Comparison of ENCODE assay signal across 8 cellular contexts in the genomic region with DNA sequence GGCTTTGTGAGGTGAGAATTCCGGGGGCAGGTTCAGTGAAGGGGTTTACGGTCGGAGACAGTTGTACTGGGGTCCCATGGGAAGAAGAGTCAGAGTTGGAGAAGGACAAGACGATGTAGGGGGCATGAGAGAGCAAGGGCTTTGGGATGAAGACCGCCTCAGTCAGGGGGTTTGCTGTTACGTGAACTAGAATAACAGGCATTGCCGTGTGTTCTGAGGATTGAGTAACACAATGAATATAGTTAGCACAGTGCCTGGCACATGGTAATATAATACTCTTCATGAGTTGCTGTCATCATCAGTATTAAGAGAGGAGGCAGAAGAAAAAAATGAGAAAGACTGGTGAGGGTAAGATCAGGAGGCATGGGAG. TPM values are rescaled to one million over a fixed set of nuclear protein-coding genes. Genes with fewer than 3 reads are reported as not detected.
A peak's percentile ranks its signal among the peaks of the same experiment; 100 is the strongest.
DNase-seq lines count a peak whose midpoint lies in the region; ATAC-seq and TF ChIP-seq lines count a peak whose summit lies in the region.

No MANE protein-coding gene starts in this region.

- peak overlapping the region; percentile 67 to 87 for H3K9ac ChIP-seq in liver (ENCODE audit: low read depth in 1 of 2, low read length in 2 of 2)

- H3K4me3 Mint-ChIP-seq in activated CD8-positive, alpha-beta memory T cell treated with anti-CD3 and anti-CD28 coated beads, Interleukin-2, amount 10 ng/mL, durations not matched to agents 7 days and 5 days, result peak overlapping the region; percentile 96

- H3K36me3 ChIP-seq in ascending aorta, result peaks cover 33 to 37% of the 10 kb centered on the region in 2 donors
- H3K36me3 ChIP-seq in liver (ENCODE audit: control insufficient read depth in 4 of 4, insufficient read depth in 3 of 4, low read depth in 1 of 4, low read length in 3 of 4), result peaks cover 4 to 31% (median 14%) of the 10 kb centered on the region in 4 donors
- peaks cover 28 to 38% (median 37%) of the 10 kb centered on the region in 3 donors for H3K36me3 ChIP-seq in tibial artery

- no peak for DNase-seq in activated CD8-positive, alpha-beta memory T cell treated with anti-CD3 and anti-CD28 coated beads, Interleukin-2, amount 10 ng/mL, durations not matched to agents 7 days and 5 days
- no peak for DNase-seq in activated CD8-positive, alpha-beta memory T cell treated with anti-CD3 and anti-CD28 coated beads, Interleukin-2, amount 50 U/mL, for 48 hours
- DNase-seq in ascending aorta (ENCODE audit: low spot score in 2 of 2) (no peak), tibial artery (no peak), 8988T (no peak)

- H3K27ac Mint-ChIP-seq in activated CD8-positive, alpha-beta memory T cell treated with anti-CD3 and anti-CD28 coated beads, Interleukin-2, amount 10 ng/mL, durations not matched to agents 7 days and 5 days, result peak overlapping the region; percentile 96

- peak overlapping the region; percentile 73 to 87 for H3K4me3 ChIP-seq in ascending aorta
- H3K4me3 ChIP-seq in liver (ENCODE audit: low read depth in 1 of 3, low read length in 3 of 3), result peak overlapping the region; percentile 94 to 100 (median 100)
- H3K4me3 ChIP-seq in tibial artery, result peak overlapping the region; percentile 90 to 91

- WGBS in liver, result 1% methylated on average over 7 of the region's 7 CpGs

- H3K27me3 ChIP-seq in ascending aorta (no peaks in the 10 kb centered on the region), liver (ENCODE audit: control insufficient read depth in 4 of 4, insufficient read depth in 4 of 4, low read length in 3 of 4) (no peaks in the 10 kb centered on the region), tibial artery (no peaks in the 10 kb centered on the region)

- peaks cover 47% of the 10 kb centered on the region for H3K4me1 Mint-ChIP-seq in activated CD8-positive, alpha-beta memory T cell treated with anti-CD3 and anti-CD28 coated beads, Interleukin-2, amount 10 ng/mL, durations not matched to agents 7 days and 5 days

- no peak for ATAC-seq in activated CD8-positive, alpha-beta memory T cell treated with anti-CD3 and anti-CD28 coated beads, Interleukin-2, amount 10 ng/mL, durations not matched to agents 7 days and 5 days
- ATAC-seq in GM19455 (IDR thresholded peaks at IDR 0.05; ENCODE audit: unreplicated experiment) (no peak), GM18907 (IDR thresholded peaks at IDR 0.05; ENCODE audit: unreplicated experiment) (no peak)

- H3K27ac ChIP-seq in ascending aorta (peak overlapping the region; percentile 86 to 91), liver (ENCODE audit: low read depth in 1 of 2, low read length in 2 of 2) (peak overlapping the region; percentile 97 to 98), tibial artery (peak overlapping the region; percentile 89 to 95)

- intact Hi-C loops in ascending aorta (cut with DNase I) (loop anchor here (1.0 to 10.0 kb wide), 7 partner anchors 20 to 420 kb away; partner anchors contain the start of genes ARMC5, FBRS, KAT8 and PRR14), tibial artery (cut with DNase I; ENCODE audit: low total_unique reads) (loop anchor here (2.0 to 10.0 kb wide), 3 partner anchors 40 to 370 kb away; partner anchors contain the start of genes HSD3B7 and ZNF843)

- H3K9me3 Mint-ChIP-seq in activated CD8-positive, alpha-beta memory T cell treated with anti-CD3 and anti-CD28 coated beads, Interleukin-2, amount 10 ng/mL, durations not matched to agents 7 days and 5 days (ENCODE audit: low read depth), result no peaks in the 10 kb centered on the region

- H3K36me3 Mint-ChIP-seq in activated CD8-positive, alpha-beta memory T cell treated with anti-CD3 and anti-CD28 coated beads, Interleukin-2, amount 10 ng/mL, durations not matched to agents 7 days and 5 days, result peaks cover 25% of the 10 kb centered on the region

- H3K27me3 Mint-ChIP-seq in activated CD8-positive, alpha-beta memory T cell treated with anti-CD3 and anti-CD28 coated beads, Interleukin-2, amount 10 ng/mL, durations not matched to agents 7 days and 5 days, result no peaks in the 10 kb centered on the region

- H3K9me3 ChIP-seq in ascending aorta (no peaks in the 10 kb centered on the region), liver (ENCODE audit: control insufficient read depth in 4 of 4, low read length in 3 of 4) (no peaks in the 10 kb centered on the region), tibial artery (no peaks in the 10 kb centered on the region)

- H3K4me1 ChIP-seq in ascending aorta (peaks cover 0 to 20% of the 10 kb centered on the region in 2 donors), liver (ENCODE audit: control insufficient read depth in 4 of 4, insufficient read depth in 4 of 4, low read length in 3 of 4) (peaks cover 0 to 26% (median 19%) of the 10 kb centered on the region in 4 donors), tibial artery (peaks cover 0 to 32% (median 23%) of the 10 kb centered on the region in 4 donors)

- CTCF ChIA-PET in activated CD8-positive, alpha-beta memory T cell treated with anti-CD3 and anti-CD28 coated beads, Interleukin-2, amount 10 ng/mL, durations not matched to agents 7 days and 5 days (lab: Charles Lee), result interaction anchor here (1.0 to 2.4 kb wide), 7 partner anchors 11 to 308 kb away, joined by 3 to 27 read pairs (median 7); partner anchors contain the start of genes HSD3B7, KAT8 and VKORC1

- TF ChIP-seq CTCF in ascending aorta (IDR thresholded peaks at IDR 0.05) (no peak), liver (IDR thresholded peaks at IDR 0.05; ENCODE audit: low read depth, low read length, missing input control) (no peak), tibial artery (IDR thresholded peaks at IDR 0.05) (no peak)

- no peak for TF ChIP-seq RAD21 in liver (IDR thresholded peaks at IDR 0.05)

TF ChIP-seq in liver, 16 proteins besides CTCF, POLR2A, EP300 and RAD21 (continues in another document):
- TF ChIP-seq GABPA (IDR thresholded peaks at IDR 0.05 in 1 of 2, conservative IDR thresholded peaks at IDR 0.05 in 1 of 2) (no peak), EGR1 (IDR thresholded peaks at IDR 0.05; ENCODE audit: low read depth in 2 of 2) (no peak), RXRA (IDR thresholded peaks at IDR 0.05) (no peak), YY1 (IDR thresholded peaks at IDR 0.05) (no peak), JUND (IDR thresholded peaks at IDR 0.05) (no peak), FOXA2 (IDR thresholded peaks at IDR 0.05) (no peak), FOXA1 (IDR thresholded peaks at IDR 0.05) (no peak), TAF1 (conservative IDR thresholded peaks at IDR 0.05) (no peak), NR2F2 (IDR thresholded peaks at IDR 0.05) (no peak), HNF4A (conservative IDR thresholded peaks at IDR 0.05) (no peak), SP1 (IDR thresholded peaks at IDR 0.05) (no peak)
- TF ChIP-seq, protein P1, sequence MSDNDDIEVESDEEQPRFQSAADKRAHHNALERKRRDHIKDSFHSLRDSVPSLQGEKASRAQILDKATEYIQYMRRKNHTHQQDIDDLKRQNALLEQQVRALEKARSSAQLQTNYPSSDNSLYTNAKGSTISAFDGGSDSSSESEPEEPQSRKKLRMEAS (IDR thresholded peaks at IDR 0.05), result no peak
- TF ChIP-seq, protein P2, sequence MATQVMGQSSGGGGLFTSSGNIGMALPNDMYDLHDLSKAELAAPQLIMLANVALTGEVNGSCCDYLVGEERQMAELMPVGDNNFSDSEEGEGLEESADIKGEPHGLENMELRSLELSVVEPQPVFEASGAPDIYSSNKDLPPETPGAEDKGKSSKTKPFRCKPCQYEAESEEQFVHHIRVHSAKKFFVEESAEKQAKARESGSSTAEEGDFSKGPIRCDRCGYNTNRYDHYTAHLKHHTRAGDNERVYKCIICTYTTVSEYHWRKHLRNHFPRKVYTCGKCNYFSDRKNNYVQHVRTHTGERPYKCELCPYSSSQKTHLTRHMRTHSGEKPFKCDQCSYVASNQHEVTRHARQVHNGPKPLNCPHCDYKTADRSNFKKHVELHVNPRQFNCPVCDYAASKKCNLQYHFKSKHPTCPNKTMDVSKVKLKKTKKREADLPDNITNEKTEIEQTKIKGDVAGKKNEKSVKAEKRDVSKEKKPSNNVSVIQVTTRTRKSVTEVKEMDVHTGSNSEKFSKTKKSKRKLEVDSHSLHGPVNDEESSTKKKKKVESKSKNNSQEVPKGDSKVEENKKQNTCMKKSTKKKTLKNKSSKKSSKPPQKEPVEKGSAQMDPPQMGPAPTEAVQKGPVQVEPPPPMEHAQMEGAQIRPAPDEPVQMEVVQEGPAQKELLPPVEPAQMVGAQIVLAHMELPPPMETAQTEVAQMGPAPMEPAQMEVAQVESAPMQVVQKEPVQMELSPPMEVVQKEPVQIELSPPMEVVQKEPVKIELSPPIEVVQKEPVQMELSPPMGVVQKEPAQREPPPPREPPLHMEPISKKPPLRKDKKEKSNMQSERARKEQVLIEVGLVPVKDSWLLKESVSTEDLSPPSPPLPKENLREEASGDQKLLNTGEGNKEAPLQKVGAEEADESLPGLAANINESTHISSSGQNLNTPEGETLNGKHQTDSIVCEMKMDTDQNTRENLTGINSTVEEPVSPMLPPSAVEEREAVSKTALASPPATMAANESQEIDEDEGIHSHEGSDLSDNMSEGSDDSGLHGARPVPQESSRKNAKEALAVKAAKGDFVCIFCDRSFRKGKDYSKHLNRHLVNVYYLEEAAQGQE (IDR thresholded peaks at IDR 0.05), result no peak

RNA-seq across cellular contexts. Expression of gene ZNF646, which starts 0.6 kb away (rescaled TPM):
- total RNA-seq in activated CD8-positive, alpha-beta memory T cell treated with anti-CD3 and anti-CD28 coated beads, Interleukin-2, amount 10 ng/mL, durations not matched to agents 7 days and 5 days, result 10 to 100 TPM; 31.8 to 37.7 TPM
- 11.6 TPM for total RNA-seq in ascending aorta
- total RNA-seq in liver, result 1 to 10 TPM; 5.4 to 9.6 TPM
- 1 to 10 TPM in 1 of 2 donors, under 1 TPM in 1; 0.89 to 2.7 TPM for polyA plus RNA-seq in liver

RNA-seq across cellular contexts. Expression of gene ZNF668, which starts 0.8 kb away (rescaled TPM):
- total RNA-seq in activated CD8-positive, alpha-beta memory T cell treated with anti-CD3 and anti-CD28 coated beads, Interleukin-2, amount 10 ng/mL, durations not matched to agents 7 days and 5 days, result 10 to 100 TPM; 18.0 to 20.5 TPM
- total RNA-seq in ascending aorta, result 12.2 TPM
- total RNA-seq in liver, result 1 to 10 TPM; 4.4 to 4.8 TPM
- 1 to 10 TPM in 1 of 2 donors, under 1 TPM in 1; 0.92 to 3.3 TPM for polyA plus RNA-seq in liver

RNA-seq across cellular contexts. Expression of gene PRSS53, which starts 13.9 kb away (rescaled TPM):
- total RNA-seq in activated CD8-positive, alpha-beta memory T cell treated with anti-CD3 and anti-CD28 coated beads, Interleukin-2, amount 10 ng/mL, durations not matched to agents 7 days and 5 days, result 1 to 10 TPM; 5.3 to 6.6 TPM
- total RNA-seq in ascending aorta (7.5 TPM), liver (10 to 100 TPM in 1 of 2 donors, under 1 TPM in 1; 0.51 to 14.5 TPM)
- 1 to 10 TPM; 1.6 to 4.4 TPM for polyA plus RNA-seq in liver

RNA-seq across cellular contexts. Expression of gene VKORC1, which starts 19.8 kb away (rescaled TPM):
- total RNA-seq in activated CD8-positive, alpha-beta memory T cell treated with anti-CD3 and anti-CD28 coated beads, Interleukin-2, amount 10 ng/mL, durations not matched to agents 7 days and 5 days, result 10 to 100 TPM; 66.3 to 68.9 TPM
- total RNA-seq in ascending aorta (227 TPM), liver (100 to 1,000 TPM in 1 of 2 donors, 10 to 100 TPM in 1; 29.9 to 166 TPM)
- polyA plus RNA-seq in liver, result 100 to 1,000 TPM; 360 to 519 TPM

RNA-seq across cellular contexts. Expression of gene BCKDK, which starts 33.4 kb away (rescaled TPM):
- total RNA-seq in activated CD8-positive, alpha-beta memory T cell treated with anti-CD3 and anti-CD28 coated beads, Interleukin-2, amount 10 ng/mL, durations not matched to agents 7 days and 5 days, result 10 to 100 TPM; 34.7 to 35.4 TPM
- total RNA-seq in ascending aorta, result 85.8 TPM
- total RNA-seq in liver, result 10 to 100 TPM; 10.0 to 29.5 TPM
- 10 to 100 TPM; 40.2 to 41.6 TPM for polyA plus RNA-seq in liver
